Comparison of ENCODE assay signal across 1 cellular context in the genomic region with DNA sequence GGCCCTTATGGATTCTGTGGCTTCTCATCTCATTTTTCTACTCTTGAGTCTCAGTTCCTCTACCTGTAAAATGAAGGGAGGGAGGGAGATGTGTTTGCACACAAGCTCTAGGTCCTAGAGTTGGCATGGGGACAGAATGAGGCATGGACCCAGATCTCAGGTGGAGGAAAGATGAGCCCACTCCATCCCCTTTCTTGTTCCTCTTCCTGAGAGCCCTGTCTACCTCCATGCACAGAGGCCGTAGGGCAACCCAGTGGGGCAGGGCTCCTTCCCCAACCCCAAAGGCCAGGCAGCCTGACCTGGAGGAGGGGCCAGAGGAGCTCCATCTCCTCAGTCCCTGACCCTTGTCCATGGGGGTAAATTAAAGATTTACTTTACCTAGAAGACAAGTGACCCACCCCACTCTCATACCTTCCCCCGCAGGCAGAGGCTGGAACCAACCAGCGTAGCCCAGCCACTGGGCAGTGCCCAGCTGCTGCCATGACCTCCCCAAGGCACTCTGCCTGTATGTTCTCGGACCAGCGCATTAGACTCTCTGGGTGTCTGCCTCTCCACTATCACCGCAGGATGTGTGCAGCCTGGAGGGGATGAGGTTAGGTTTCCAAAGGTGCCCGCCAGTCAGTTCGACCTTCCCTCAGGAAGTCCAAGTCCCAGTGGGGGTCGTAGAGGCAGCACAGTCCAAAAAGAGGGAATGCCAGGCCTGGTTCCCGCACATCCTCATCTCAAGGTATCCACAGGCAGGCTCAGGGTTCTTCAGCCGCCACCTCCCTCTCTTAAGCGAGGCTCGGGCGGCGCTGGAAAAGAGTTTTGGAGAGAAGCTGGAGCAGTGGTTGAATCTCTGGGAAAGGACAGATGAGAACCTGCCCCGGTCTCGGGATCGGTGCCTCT.
TF ChIP-seq lines count a peak whose summit lies in the region.

No MANE protein-coding gene starts in this region.

TF ChIP-seq in A549, 52 proteins besides CTCF, POLR2A, EP300 and RAD21:
- TF ChIP-seq, protein P1, sequence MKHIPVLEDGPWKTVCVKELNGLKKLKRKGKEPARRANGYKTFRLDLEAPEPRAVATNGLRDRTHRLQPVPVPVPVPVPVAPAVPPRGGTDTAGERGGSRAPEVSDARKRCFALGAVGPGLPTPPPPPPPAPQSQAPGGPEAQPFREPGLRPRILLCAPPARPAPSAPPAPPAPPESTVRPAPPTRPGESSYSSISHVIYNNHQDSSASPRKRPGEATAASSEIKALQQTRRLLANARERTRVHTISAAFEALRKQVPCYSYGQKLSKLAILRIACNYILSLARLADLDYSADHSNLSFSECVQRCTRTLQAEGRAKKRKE (CRISPR knock-in tag; IDR thresholded peaks at IDR 0.05; ENCODE audit: low read depth) = no peak
- TF ChIP-seq JUN (IDR thresholded peaks at IDR 0.05) = no peak
- no peak for TF ChIP-seq ZNF302 (CRISPR knock-in tag; IDR thresholded peaks at IDR 0.05)
- TF ChIP-seq BCL3 (IDR thresholded peaks at IDR 0.05) = no peak
- no peak for TF ChIP-seq MAFK (IDR thresholded peaks at IDR 0.05; ENCODE audit: partially characterized antibody)
TF ChIP-seq in A549: peak in this region for 0.
